In the genomic region with DNA sequence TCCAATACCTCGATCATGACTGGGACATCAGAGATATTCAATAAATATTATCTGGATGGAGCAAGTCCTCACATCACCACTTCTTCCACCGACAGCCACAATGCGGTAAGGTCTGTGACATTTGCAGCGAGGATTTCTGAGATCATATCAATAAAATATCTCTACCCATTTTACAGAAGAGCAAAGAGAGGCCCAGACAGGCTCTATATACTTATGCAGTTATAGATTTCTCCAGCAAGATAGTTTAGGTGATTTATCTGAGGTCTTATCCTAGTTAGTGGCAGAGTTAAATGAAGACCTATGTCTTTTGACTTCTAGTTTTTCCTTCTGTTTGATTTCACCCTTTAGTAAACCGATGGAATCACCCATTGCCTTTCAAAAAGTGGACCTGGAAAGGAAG, we compare ENCODE assay signal across 10 cellular contexts.
"Had no signal": no experiment of that assay in that cellular context is flagged by ENCODE, and none has a peak within 500 bp of the region (broad histone marks: within the 10 kb centered on the region; RNA-seq: fewer than 3 reads in every experiment).

No MANE protein-coding gene starts in this region.

- H3K36me3 Mint-ChIP-seq: IgD-negative memory B cell had no signal

- H3K4me3 ChIP-seq: HAP-1 had no signal

- H3K27ac ChIP-seq: HL-60 had no signal

- H3K9me3 Mint-ChIP-seq: HFFc6, IgD-negative memory B cell had no signal

- H3K27ac Mint-ChIP-seq: HFFc6, IgD-negative memory B cell had no signal

- H3K27me3 Mint-ChIP-seq: IgD-negative memory B cell had no signal

- H3K36me3 ChIP-seq: HAP-1 had no signal

- ATAC-seq: HCT116, HepG2 had no signal

- H3K4me3 Mint-ChIP-seq: HFFc6, IgD-negative memory B cell had no signal

- H3K9me3 ChIP-seq: HAP-1 had no signal

- DNase-seq: GOT3, H7, Kasumi-1, KG1 had no signal
